In the genomic region with DNA sequence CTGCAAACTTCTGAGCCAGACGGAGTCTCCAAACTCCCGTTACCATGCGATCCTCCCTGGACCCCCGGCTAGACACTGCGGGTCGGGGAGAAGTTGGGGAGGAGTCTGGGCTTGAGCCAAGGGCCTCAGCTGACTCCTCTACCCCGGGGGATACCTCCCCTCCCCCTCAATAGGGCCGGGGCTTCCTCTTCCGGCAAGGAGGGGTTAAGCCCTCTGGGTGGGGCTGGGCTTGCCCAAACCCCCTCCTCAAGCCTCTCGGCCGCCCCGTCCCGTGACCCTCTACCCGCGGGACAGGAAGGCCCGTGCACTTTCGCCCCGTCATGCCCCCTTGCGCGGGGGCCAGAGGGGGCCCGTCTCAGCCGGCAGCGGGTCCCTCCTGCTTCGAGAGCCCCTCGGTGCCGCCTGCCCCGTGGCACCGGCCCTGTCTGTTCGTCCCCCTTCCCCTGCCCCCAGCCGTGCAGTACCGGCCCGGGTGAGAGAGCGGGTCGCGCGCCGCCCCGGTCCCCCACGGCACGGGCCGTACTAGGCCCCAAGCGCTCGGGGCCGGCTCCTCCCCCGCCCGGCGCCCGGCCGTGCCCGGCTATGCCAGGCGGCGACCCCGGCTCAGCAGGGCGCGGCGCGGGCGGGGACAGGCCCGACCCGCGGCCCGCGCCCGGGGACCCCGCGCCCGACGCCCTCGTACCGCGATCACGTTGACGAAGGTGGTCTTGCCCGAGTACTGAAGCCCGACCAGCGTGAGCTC, we compare ENCODE assay signal across 9 cellular contexts. TPM values are rescaled to one million over a fixed set of nuclear protein-coding genes. Genes with fewer than 3 reads are reported as not detected.
DNase-seq lines count a peak whose midpoint lies in the region; ATAC-seq and TF ChIP-seq lines count a peak whose summit lies in the region.
"Had no signal": no experiment of that assay in that cellular context is flagged by ENCODE, and none has a peak within 500 bp of the region (broad histone marks: within the 10 kb centered on the region; RNA-seq: fewer than 3 reads in every experiment).

No MANE protein-coding gene starts in this region.

- DNase-seq in ACHN = peak; percentile 22
- peak; percentile 50 for DNase-seq in RWPE1 (ENCODE audit: low spot score)
- no peak for DNase-seq in chondrocyte (ENCODE audit: low spot score)
- peak; percentile 56 to 72 (median 63) for DNase-seq in right lobe of liver
- DNase-seq in suprapubic skin (ENCODE audit: low spot score in 2 of 2) = no peak
- no peak for DNase-seq in effector CD4-positive, alpha-beta T cell

- no peak for TF ChIP-seq EP300 in suprapubic skin (IDR thresholded peaks at IDR 0.05)

- CTCF ChIA-PET in RWPE1 (lab: Yijun Ruan, JAX) = interaction anchor here (0.5 to 1.3 kb wide), 2 partner anchors 8 to 266 kb away, joined by 3 to 5 read pairs; no protein-coding TSS in a partner anchor

- H3K27ac ChIP-seq in RWPE1 (peak overlapping the region; percentile 81), right lobe of liver (peak overlapping the region; percentile 80 to 95 (median 91)), suprapubic skin (peak overlapping the region; percentile 93)

- peaks cover 31% of the 10 kb centered on the region for H3K4me1 Mint-ChIP-seq in chondrocyte (ENCODE audit: low read depth)

- H3K9me3 ChIP-seq in right lobe of liver (no peaks in the 10 kb centered on the region), suprapubic skin (no peaks in the 10 kb centered on the region)

- H3K27me3 ChIP-seq in right lobe of liver = no peaks in the 10 kb centered on the region
- H3K27me3 ChIP-seq in suprapubic skin = no peaks in the 10 kb centered on the region

- peaks cover 1% of the 10 kb centered on the region for H3K36me3 Mint-ChIP-seq in chondrocyte (ENCODE audit: low read depth)

- H3K27ac Mint-ChIP-seq in chondrocyte (ENCODE audit: unreplicated experiment) = peak overlapping the region; percentile 90

- H3K4me3 ChIP-seq in right lobe of liver = peak overlapping the region; percentile 87 to 99 (median 91)
- peak overlapping the region; percentile 77 for H3K4me3 ChIP-seq in suprapubic skin

- intact Hi-C loops in right lobe of liver (cut with DNase I) = loop anchor here in 1 of 2 donors (10.0 kb wide), 1 partner anchor 249 kb away; no protein-coding TSS in a partner anchor

- no peaks in the 10 kb centered on the region for H3K9me3 Mint-ChIP-seq in chondrocyte (ENCODE audit: low read depth)

- H3K36me3 ChIP-seq in right lobe of liver = no peaks in the 10 kb centered on the region
- H3K36me3 ChIP-seq in suprapubic skin = peaks cover 4% of the 10 kb centered on the region

- in situ Hi-C loops in ACHN (cut with HindIII; ENCODE audit: low pct_ligation_motif_present, low pct_unique_long_range_greater_than_20kb, low sequenced_read_pairs) = no loop called here

- WGBS in right lobe of liver (ENCODE audit: insufficient coverage, low coverage, low lambda C conversion rate, missing lambda C conversion rate) = under 1% methylated on average over 27 of the region's 76 CpGs
- under 1% methylated on average over 24 of the region's 76 CpGs for WGBS in suprapubic skin

- H3K4me3 Mint-ChIP-seq in chondrocyte (ENCODE audit: unreplicated experiment) = peak overlapping the region; percentile 94

- no peak for TF ChIP-seq CTCF in RWPE1 (conservative IDR thresholded peaks at IDR 0.05; ENCODE audit: low read depth)
- TF ChIP-seq CTCF in chondrocyte (IDR thresholded peaks at IDR 0.05) = no peak
- TF ChIP-seq CTCF in right lobe of liver (IDR thresholded peaks at IDR 0.05) = no peak
- TF ChIP-seq CTCF in suprapubic skin (IDR thresholded peaks at IDR 0.05) = no peak

- POLR2A ChIA-PET in RWPE1 (lab: Yijun Ruan, JAX; ENCODE audit: low non-redundant PET) = interaction anchor here (0.6 kb wide), 2 partner anchors 205 to 750 kb away, joined by 3 read pairs; a partner anchor contains a TSS

- peak; percentile 34 for TF ChIP-seq POLR2A in GM15510 (IDR thresholded peaks at IDR 0.05; ENCODE audit: borderline replicate concordance, extremely low read depth, insufficient read length)
- no peak for TF ChIP-seq POLR2A in right lobe of liver (IDR thresholded peaks at IDR 0.05)
- no peak for TF ChIP-seq POLR2A in suprapubic skin (IDR thresholded peaks at IDR 0.05)

- no peaks in the 10 kb centered on the region for H3K27me3 Mint-ChIP-seq in chondrocyte (ENCODE audit: low read depth)

- peaks cover 0 to 19% (median 6%) of the 10 kb centered on the region in 4 donors for H3K4me1 ChIP-seq in right lobe of liver
- peaks cover 35% of the 10 kb centered on the region for H3K4me1 ChIP-seq in suprapubic skin

- ATAC-seq in HG02938 (IDR thresholded peaks at IDR 0.05; ENCODE audit: unreplicated experiment) (peak; percentile 30), right lobe of liver (peak; percentile 27 to 53 (median 40))

RNA-seq across cellular contexts. Expression of a gene that starts 0.6 kb away (rescaled TPM):
- total RNA-seq in chondrocyte (73.9 to 95.1 TPM (median 95.1 TPM) in 3 replicates), right lobe of liver (10 to 100 TPM; 23.1 to 57.7 (median 36.1) TPM), suprapubic skin (10 to 100 TPM; 41.1 to 46.3 (median 43.0) TPM)

RNA-seq across cellular contexts. Expression of a gene that starts 16.5 kb away (rescaled TPM):
- total RNA-seq in chondrocyte (not detected in 3 replicates), right lobe of liver (1 to 10 TPM in 2 of 6 experiments, under 1 TPM in 4; 0.18 to 5.1 (median 0.73) TPM), suprapubic skin (1 to 10 TPM in 1 of 4 donors, under 1 TPM in 2, not detected in 1; 0.42 to 2.7 (median 0.60) TPM)
- total RNA-seq: NCI-H460 had no signal

RNA-seq across cellular contexts. Expression of a gene that starts 21.2 kb away (rescaled TPM):
- total RNA-seq in chondrocyte (not detected in 3 replicates), right lobe of liver (under 1 TPM in 4 of 6 experiments, not detected in 2; 0.12 to 0.49 (median 0.12) TPM), suprapubic skin (not detected)
- total RNA-seq: NCI-H460 had no signal

RNA-seq across cellular contexts. Expression of a gene that starts 49.7 kb away (rescaled TPM):
- total RNA-seq in chondrocyte (1.4 to 4.1 TPM (median 1.8 TPM) in 3 replicates), right lobe of liver (1 to 10 TPM in 3 of 6 experiments, under 1 TPM in 3; 0.17 to 2.0 (median 1.0) TPM), suprapubic skin (1 to 10 TPM; 1.6 to 4.9 (median 4.1) TPM)

Comparison
In these comparisons a context has a peak if more than half of its experiments do, and no peak if none do; other contexts are left out.
1. DNase-seq: peak in ACHN (single experiment), RWPE1 (single experiment) and right lobe of liver (3 of 3); none in chondrocyte (single experiment), suprapubic skin (0 of 2) and effector CD4-positive, alpha-beta T cell (single experiment).
2. Peak in every context shown above with its lines, with median percentiles within 50 percentile points of each other: H3K27ac ChIP-seq.